ENCODE assay signal across 1 cellular context in genomic region chr13:46354143-46355087, GRCh38.
TF ChIP-seq lines count a peak whose summit lies in the region.

No MANE protein-coding gene starts in this region.

TF ChIP-seq in GM23338, 12 proteins besides CTCF, POLR2A, EP300 and RAD21 (continued from another document):
- TF ChIP-seq ZNF462 (CRISPR knock-in tag; IDR thresholded peaks at IDR 0.05) = no peak
TF ChIP-seq in GM23338: peak in this region for 0.
